ENCODE assay signal across 16 cellular contexts in genomic region chr2:177363332-177363731, GRCh38. TPM values are rescaled to one million over a fixed set of nuclear protein-coding genes. Genes with fewer than 3 reads are reported as not detected.
DNase-seq lines count a peak whose midpoint lies in the region; ATAC-seq and TF ChIP-seq lines count a peak whose summit lies in the region.
"Had no signal": no experiment of that assay in that cellular context is flagged by ENCODE, and none has a peak within 500 bp of the region (broad histone marks: within the 10 kb centered on the region; RNA-seq: fewer than 3 reads in every experiment).

No MANE protein-coding gene starts in this region.

- H3K27ac ChIP-seq in right atrium auricular region = no peak overlapping the region
- H3K27ac ChIP-seq: 22Rv1, BLaER1, GM23248 had no signal

- H3K4me3 ChIP-seq in right atrium auricular region = no peak overlapping the region
- no peak overlapping the region for H3K4me3 ChIP-seq in fibroblast of pulmonary artery (replicated peaks; ENCODE audit: low read depth, low read length)
- H3K4me3 ChIP-seq: BLaER1, GM23248 had no signal

- H3K9me3 ChIP-seq in right atrium auricular region = no peaks in the 10 kb centered on the region
- H3K9me3 ChIP-seq: BLaER1, Caco-2 had no signal

- no peaks in the 10 kb centered on the region for H3K27me3 Mint-ChIP-seq in activated T-helper 1 cell treated with anti-CD3 and anti-CD28 coated beads, Interleukin-12 subunit alpha, Interleukin-12 subunit beta, Interleukin-2, Interleukin-4 antibody, amounts not matched to agents 30 ng/mL and 10 ng/mL and 1 ng/mL, durations not matched to agents 14 hours and 24 hours and 36 hours (ENCODE audit: insufficient read depth)
- H3K27me3 Mint-ChIP-seq in activated CD4-positive, alpha-beta memory T cell treated with anti-CD3 and anti-CD28 coated beads, Interleukin-2, amount 10 ng/mL, durations not matched to agents 7 days and 5 days = no peaks in the 10 kb centered on the region
- H3K27me3 Mint-ChIP-seq: CD8-positive, alpha-beta memory T cell; IgD-negative memory B cell had no signal

- H3K27me3 ChIP-seq in right atrium auricular region = no peaks in the 10 kb centered on the region
- H3K27me3 ChIP-seq: BLaER1 had no signal

- H3K4me1 Mint-ChIP-seq in activated T-helper 1 cell treated with anti-CD3 and anti-CD28 coated beads, Interleukin-12 subunit alpha, Interleukin-12 subunit beta, Interleukin-2, Interleukin-4 antibody, amounts not matched to agents 30 ng/mL and 10 ng/mL and 1 ng/mL, durations not matched to agents 14 hours and 24 hours and 36 hours (ENCODE audit: low read depth) = no peaks in the 10 kb centered on the region
- H3K4me1 Mint-ChIP-seq in activated CD4-positive, alpha-beta memory T cell treated with anti-CD3 and anti-CD28 coated beads, Interleukin-2, amount 10 ng/mL, durations not matched to agents 7 days and 5 days = no peaks in the 10 kb centered on the region
- H3K4me1 Mint-ChIP-seq: CD8-positive, alpha-beta memory T cell; IgD-negative memory B cell had no signal

- intact Hi-C loops in left cardiac atrium (cut with DNase I) = no loop called here
- intact Hi-C loops in sciatic nerve (cut with DNase I) = no loop called here
- intact Hi-C loops in activated T-helper 1 cell treated with anti-CD3 and anti-CD28 coated beads, Interleukin-12 subunit alpha, Interleukin-12 subunit beta, Interleukin-2, Interleukin-4 antibody, amounts not matched to agents 30 ng/mL and 10 ng/mL and 1 ng/mL, durations not matched to agents 14 hours and 24 hours and 36 hours (cut with micrococcal nuclease) = no loop called here

- H3K36me3 Mint-ChIP-seq in activated T-helper 1 cell treated with anti-CD3 and anti-CD28 coated beads, Interleukin-12 subunit alpha, Interleukin-12 subunit beta, Interleukin-2, Interleukin-4 antibody, amounts not matched to agents 30 ng/mL and 10 ng/mL and 1 ng/mL, durations not matched to agents 14 hours and 24 hours and 36 hours (ENCODE audit: low read depth) = no peaks in the 10 kb centered on the region
- no peaks in the 10 kb centered on the region for H3K36me3 Mint-ChIP-seq in activated CD4-positive, alpha-beta memory T cell treated with anti-CD3 and anti-CD28 coated beads, Interleukin-2, amount 10 ng/mL, durations not matched to agents 7 days and 5 days (ENCODE audit: low read depth)

- H3K36me3 ChIP-seq in right atrium auricular region = no peaks in the 10 kb centered on the region
- H3K36me3 ChIP-seq: BLaER1 had no signal

- ATAC-seq in left cardiac atrium (peak; percentile 41 to 79), sciatic nerve (peak; percentile 71), GM21515 (IDR thresholded peaks at IDR 0.05; ENCODE audit: unreplicated experiment) (no peak)

- no peak overlapping the region for H3K27ac Mint-ChIP-seq in activated T-helper 1 cell treated with anti-CD3 and anti-CD28 coated beads, Interleukin-12 subunit alpha, Interleukin-12 subunit beta, Interleukin-2, Interleukin-4 antibody, amounts not matched to agents 30 ng/mL and 10 ng/mL and 1 ng/mL, durations not matched to agents 14 hours and 24 hours and 36 hours
- H3K27ac Mint-ChIP-seq in activated CD4-positive, alpha-beta memory T cell treated with anti-CD3 and anti-CD28 coated beads, Interleukin-2, amount 10 ng/mL, durations not matched to agents 7 days and 5 days = no peak overlapping the region
- H3K27ac Mint-ChIP-seq: CD8-positive, alpha-beta memory T cell; IgD-negative memory B cell had no signal

- no peak for TF ChIP-seq CTCF in right atrium auricular region (IDR thresholded peaks at IDR 0.05)
- no peak for TF ChIP-seq CTCF in fibroblast of pulmonary artery (IDR thresholded peaks at IDR 0.05; ENCODE audit: low read length, missing control alignments)

- H3K9me3 Mint-ChIP-seq in activated T-helper 1 cell treated with anti-CD3 and anti-CD28 coated beads, Interleukin-12 subunit alpha, Interleukin-12 subunit beta, Interleukin-2, Interleukin-4 antibody, amounts not matched to agents 30 ng/mL and 10 ng/mL and 1 ng/mL, durations not matched to agents 14 hours and 24 hours and 36 hours = peaks cover 5% of the 10 kb centered on the region
- peaks cover 5% of the 10 kb centered on the region for H3K9me3 Mint-ChIP-seq in activated CD4-positive, alpha-beta memory T cell treated with anti-CD3 and anti-CD28 coated beads, Interleukin-2, amount 10 ng/mL, durations not matched to agents 7 days and 5 days
- H3K9me3 Mint-ChIP-seq: IgD-negative memory B cell had no signal

- DNase-seq in left cardiac atrium = no peak
- DNase-seq in right atrium auricular region (ENCODE audit: low spot score) = no peak
- peak; percentile 70 for DNase-seq in fibroblast of pulmonary artery (ENCODE audit: low read depth)
- DNase-seq in sciatic nerve (ENCODE audit: low spot score) = no peak
- no peak for DNase-seq in activated T-helper 1 cell treated with anti-CD3 and anti-CD28 coated beads, Interleukin-12 subunit alpha, Interleukin-12 subunit beta, Interleukin-2, Interleukin-4 antibody, amounts not matched to agents 30 ng/mL and 10 ng/mL and 1 ng/mL, durations not matched to agents 14 hours and 24 hours and 36 hours (ENCODE audit: low spot score)
- DNase-seq in T-helper 9 cell = no peak
- no peak for DNase-seq in activated CD4-positive, alpha-beta memory T cell treated with anti-CD3 and anti-CD28 coated beads, Interleukin-2, amount 10 ng/mL, durations not matched to agents 7 days and 5 days
- DNase-seq: Caco-2; CD8-positive, alpha-beta memory T cell; GF-D8; GM23248; H7 had no signal

- POLR2A ChIA-PET in activated CD4-positive, alpha-beta memory T cell treated with anti-CD3 and anti-CD28 coated beads, Interleukin-2, amount 10 ng/mL, durations not matched to agents 7 days and 5 days (lab: Charles Lee) = no interaction called here

- CTCF ChIA-PET in activated CD4-positive, alpha-beta memory T cell treated with anti-CD3 and anti-CD28 coated beads, Interleukin-2, amount 10 ng/mL, durations not matched to agents 7 days and 5 days (lab: Charles Lee) = no interaction called here

- H3K4me1 ChIP-seq in right atrium auricular region = peaks cover 0 to 6% of the 10 kb centered on the region in 2 donors
- H3K4me1 ChIP-seq: BLaER1, Caco-2 had no signal

- H3K4me3 Mint-ChIP-seq in activated T-helper 1 cell treated with anti-CD3 and anti-CD28 coated beads, Interleukin-12 subunit alpha, Interleukin-12 subunit beta, Interleukin-2, Interleukin-4 antibody, amounts not matched to agents 30 ng/mL and 10 ng/mL and 1 ng/mL, durations not matched to agents 14 hours and 24 hours and 36 hours = no peak overlapping the region
- no peak overlapping the region for H3K4me3 Mint-ChIP-seq in activated CD4-positive, alpha-beta memory T cell treated with anti-CD3 and anti-CD28 coated beads, Interleukin-2, amount 10 ng/mL, durations not matched to agents 7 days and 5 days
- H3K4me3 Mint-ChIP-seq: CD8-positive, alpha-beta memory T cell; IgD-negative memory B cell had no signal

RNA-seq across cellular contexts. Expression of gene AGPS, which starts 29.2 kb away (rescaled TPM):
- 10 to 100 TPM; 25.9 to 27.4 TPM for total RNA-seq in left cardiac atrium
- 10 to 100 TPM; 12.3 to 17.8 TPM for total RNA-seq in right atrium auricular region
- total RNA-seq in sciatic nerve = 44.2 TPM
- total RNA-seq in activated T-helper 1 cell treated with anti-CD3 and anti-CD28 coated beads, Interleukin-12 subunit alpha, Interleukin-12 subunit beta, Interleukin-2, Interleukin-4 antibody, amounts not matched to agents 30 ng/mL and 10 ng/mL and 1 ng/mL, durations not matched to agents 14 hours and 24 hours and 36 hours = 70.1 and 71.8 TPM in 2 replicates
- 10 to 100 TPM; 52.0 to 52.8 TPM for total RNA-seq in activated CD4-positive, alpha-beta memory T cell treated with anti-CD3 and anti-CD28 coated beads, Interleukin-2, amount 10 ng/mL, durations not matched to agents 7 days and 5 days
